In genomic region chr7:112449902-112450806, GRCh38 we compare ENCODE assay signal across 1 cellular context.
TF ChIP-seq lines count a peak whose summit lies in the region.

Gene IFRD1, plus strand, starts transcription at chr7:112450460. Its CDS starts 229 bp downstream, at chr7:112450689.

TF ChIP-seq in HEK293, 187 proteins besides CTCF, POLR2A, EP300 and RAD21 (continued from another document and continues in another):
- no peak for TF ChIP-seq ZNF518A (tag by site-specific recombination; conservative IDR thresholded peaks at IDR 0.05; ENCODE audit: low read depth)
- TF ChIP-seq ZBTB7A (tag by site-specific recombination; IDR thresholded peaks at IDR 0.05; ENCODE audit: low read depth): peak; percentile 62; the same call in 1 of the 2 replicates
- peak; percentile 16 for TF ChIP-seq KLF17 (tag by site-specific recombination; IDR thresholded peaks at IDR 0.05)
- TF ChIP-seq ZNF585B (tag by site-specific recombination; IDR thresholded peaks at IDR 0.05): no peak
- TF ChIP-seq ZNF501 (tag by site-specific recombination; IDR thresholded peaks at IDR 0.05): peak; percentile 57
- no peak for TF ChIP-seq ZNF138 (tag by site-specific recombination; IDR thresholded peaks at IDR 0.05; ENCODE audit: borderline replicate concordance)
- TF ChIP-seq ZNF677 (tag by site-specific recombination; IDR thresholded peaks at IDR 0.05): no peak
- no peak for TF ChIP-seq ZNF549 (tag by site-specific recombination; IDR thresholded peaks at IDR 0.05)
- no peak for TF ChIP-seq ZNF280D (tag by site-specific recombination; IDR thresholded peaks at IDR 0.05)
- TF ChIP-seq ZNF112 (tag by site-specific recombination; IDR thresholded peaks at IDR 0.05): no peak
- no peak for TF ChIP-seq TSHZ1 (tag by site-specific recombination; IDR thresholded peaks at IDR 0.05; ENCODE audit: borderline replicate concordance)
- TF ChIP-seq ZNF302 (tag by site-specific recombination; IDR thresholded peaks at IDR 0.05; ENCODE audit: low read depth): no peak
- TF ChIP-seq ZNF621 (tag by site-specific recombination; IDR thresholded peaks at IDR 0.05): no peak
- no peak for TF ChIP-seq ZNF16 (tag by site-specific recombination; IDR thresholded peaks at IDR 0.05; ENCODE audit: low read depth)
- no peak for TF ChIP-seq ZBTB44 (tag by site-specific recombination; IDR thresholded peaks at IDR 0.05)
- 0 out of 2 replicates have a peak, but pooled peaks have one; percentile 56 for TF ChIP-seq ZNF645 (tag by site-specific recombination; IDR thresholded peaks at IDR 0.05)
- TF ChIP-seq HOXA7 (CRISPR knock-in tag; IDR thresholded peaks at IDR 0.05; ENCODE audit: borderline replicate concordance): no peak
- TF ChIP-seq OSR2 (tag by site-specific recombination; IDR thresholded peaks at IDR 0.05): no peak
- TF ChIP-seq ZNF19 (tag by site-specific recombination; IDR thresholded peaks at IDR 0.05; ENCODE audit: low read depth): no peak
- no peak for TF ChIP-seq ZNF560 (tag by site-specific recombination; IDR thresholded peaks at IDR 0.05; ENCODE audit: borderline replicate concordance)
- no peak for TF ChIP-seq INSM2 (tag by site-specific recombination; IDR thresholded peaks at IDR 0.05)
- no peak for TF ChIP-seq HOXD13 (CRISPR knock-in tag; IDR thresholded peaks at IDR 0.05; ENCODE audit: borderline replicate concordance)
- no peak for TF ChIP-seq ZNF555 (tag by site-specific recombination; conservative IDR thresholded peaks at IDR 0.05)
- peak; percentile 13; the same call in 1 of the 2 replicates for TF ChIP-seq ZNF639 (tag by site-specific recombination; IDR thresholded peaks at IDR 0.05)
- TF ChIP-seq WT1 (tag by site-specific recombination; IDR thresholded peaks at IDR 0.05): peak; percentile 33
- no peak for TF ChIP-seq ZNF544 (tag by site-specific recombination; IDR thresholded peaks at IDR 0.05)
- TF ChIP-seq AEBP2 (tag by site-specific recombination; IDR thresholded peaks at IDR 0.05; ENCODE audit: borderline replicate concordance): no peak
- no peak for TF ChIP-seq BCL11A (tag by site-specific recombination; IDR thresholded peaks at IDR 0.05; ENCODE audit: low read depth)
- no peak for TF ChIP-seq ZNF529 (tag by site-specific recombination; IDR thresholded peaks at IDR 0.05; ENCODE audit: insufficient replicate concordance)
- peak; percentile 76 for TF ChIP-seq ZFP37 (tag by site-specific recombination; IDR thresholded peaks at IDR 0.05)
- TF ChIP-seq ZNF324 (tag by site-specific recombination; IDR thresholded peaks at IDR 0.05): peak; percentile 19
- no peak for TF ChIP-seq ZNF658 (tag by site-specific recombination; IDR thresholded peaks at IDR 0.05)
- no peak for TF ChIP-seq TRIM28 (IDR thresholded peaks at IDR 0.05; ENCODE audit: borderline replicate concordance, low read length)
- TF ChIP-seq KLF10 (tag by site-specific recombination; IDR thresholded peaks at IDR 0.05): peak; percentile 60; the same call in 1 of the 2 replicates
